Comparison of ENCODE assay signal across 22 cellular contexts in the genomic region with DNA sequence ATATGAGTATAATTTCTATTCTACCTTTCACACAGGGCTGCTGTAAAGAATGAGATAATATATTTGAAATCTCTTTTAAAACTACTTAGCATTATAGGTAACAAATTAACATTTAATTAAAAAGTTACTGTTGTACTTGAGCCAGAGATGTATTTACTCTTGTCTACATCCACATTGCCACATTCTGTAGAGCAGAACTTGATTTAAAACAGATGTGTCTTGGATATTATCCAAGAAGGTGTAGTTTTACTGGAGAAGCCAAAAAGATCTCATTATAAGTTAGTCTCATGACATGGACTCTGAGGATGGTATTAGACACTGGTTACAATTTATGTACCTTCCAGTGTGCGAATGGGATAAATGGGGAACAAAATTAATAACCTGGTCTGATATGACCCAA.
"Had no signal": no experiment of that assay in that cellular context is flagged by ENCODE, and none has a peak within 500 bp of the region (broad histone marks: within the 10 kb centered on the region; RNA-seq: fewer than 3 reads in every experiment).

No MANE protein-coding gene starts in this region.

- H3K27me3 ChIP-seq: gastrocnemius medialis, right atrium auricular region, sigmoid colon, stomach, transverse colon had no signal

- H3K4me3 ChIP-seq: coronary artery, gastrocnemius medialis, heart right ventricle, mucosa of descending colon, right atrium auricular region, sigmoid colon, skin epidermis, stomach, thoracic aorta, transverse colon had no signal

- H3K9me3 ChIP-seq: gastrocnemius medialis, mucosa of descending colon, thoracic aorta, transverse colon had no signal

- H3K27ac Mint-ChIP-seq: endodermal cell; naive thymus-derived CD8-positive, alpha-beta T cell had no signal

- H3K4me1 ChIP-seq: gastrocnemius medialis, heart right ventricle, right atrium auricular region, sigmoid colon, stomach, transverse colon had no signal

- H3K9me3 Mint-ChIP-seq: endodermal cell, neural crest cell had no signal

- DNase-seq: effector CD4-positive, alpha-beta T cell; endodermal cell; erythroblast; gastrocnemius medialis; heart right ventricle; hypothalamus; islet precursor cell; mucosa of descending colon; naive thymus-derived CD8-positive, alpha-beta T cell; posterior cingulate gyrus; sigmoid colon; stimulated activated CD4-positive, alpha-beta T cell treated with anti-CD3 and anti-CD28 coated beads, Interleukin-12 subunit alpha, Interleukin-12 subunit beta, amount 100 ng/mL, for 4 hours; stimulated activated naive CD4-positive, alpha-beta T cell; stomach; substantia nigra; transverse colon had no signal

- H3K4me3 Mint-ChIP-seq: endodermal cell; naive thymus-derived CD8-positive, alpha-beta T cell; neural crest cell had no signal

- FAIRE-seq: endothelial cell of umbilical vein had no signal

- H3K36me3 Mint-ChIP-seq: naive thymus-derived CD8-positive, alpha-beta T cell had no signal

- H3K36me3 ChIP-seq: gastrocnemius medialis, heart right ventricle, right atrium auricular region, sigmoid colon, stomach, thoracic aorta, transverse colon had no signal

- H3K4me1 Mint-ChIP-seq: naive thymus-derived CD8-positive, alpha-beta T cell had no signal

- H3K27ac ChIP-seq: coronary artery, gastrocnemius medialis, heart right ventricle, right atrium auricular region, sigmoid colon, skin epidermis, stomach, thoracic aorta, transverse colon had no signal
